In genomic region chr4:46390353-46391058, GRCh38 we compare ENCODE assay signal across 13 cellular contexts. TPM values are rescaled to one million over a fixed set of nuclear protein-coding genes. Genes with fewer than 3 reads are reported as not detected.
A peak's percentile ranks its signal among the peaks of the same experiment; 100 is the strongest.
DNase-seq lines count a peak whose midpoint lies in the region; ATAC-seq, FAIRE-seq and TF ChIP-seq lines count a peak whose summit lies in the region.
"Had no signal": no experiment of that assay in that cellular context is flagged by ENCODE, and none has a peak within 500 bp of the region (broad histone marks: within the 10 kb centered on the region; RNA-seq: fewer than 3 reads in every experiment).

No MANE protein-coding gene starts in this region.

- H4K20me1 ChIP-seq in astrocyte (ENCODE audit: insufficient read depth, low read length) = no peaks in the 10 kb centered on the region
- H4K20me1 ChIP-seq in MM.1S (ENCODE audit: insufficient read depth, low read length) = no peaks in the 10 kb centered on the region

- 1 to 3% (median 2%) methylated on average over 21 to 27 of the region's 27 CpGs for WGBS in psoas muscle, 3 donors

- no peak for ATAC-seq in psoas muscle
- ATAC-seq: GM12878 had no signal

- H3K4me2 ChIP-seq in astrocyte (ENCODE audit: low read length) = peak overlapping the region; percentile 73
- H3K4me2 ChIP-seq in MM.1S (ENCODE audit: low read depth, low read length) = no peak overlapping the region

- H3K27ac Mint-ChIP-seq in astrocyte (ENCODE audit: unreplicated experiment) = no peak overlapping the region
- H3K27ac Mint-ChIP-seq: activated T-helper 2 cell treated with anti-CD3 and anti-CD28 coated beads, Interferon-gamma antibody, Interleukin-2, Interleukin-4, amounts not matched to agents 10 μg/mL and 5 μg/mL and 100 μg/mL, durations not matched to agents 14 hours and 24 hours and 36 hours; CD4-positive, CD25-positive, alpha-beta regulatory T cell had no signal

- H3K9me2 ChIP-seq in MM.1S (replicated peaks; ENCODE audit: insufficient read depth, low read length) = no peaks in the 10 kb centered on the region

- H3K4me3 ChIP-seq in astrocyte (ENCODE audit: insufficient read depth, low read depth, low read length) = peak overlapping the region; percentile 21
- peak overlapping the region; percentile 42 for H3K4me3 ChIP-seq in psoas muscle
- H3K4me3 ChIP-seq in MM.1S (ENCODE audit: low read length) = no peak overlapping the region
- H3K4me3 ChIP-seq: GM12878 had no signal

- no peak overlapping the region for H3K4me3 Mint-ChIP-seq in astrocyte (ENCODE audit: unreplicated experiment)
- H3K4me3 Mint-ChIP-seq: CD4-positive, CD25-positive, alpha-beta regulatory T cell had no signal

- peaks cover 8% of the 10 kb centered on the region for H3K9me3 Mint-ChIP-seq in astrocyte (ENCODE audit: unreplicated experiment)
- H3K9me3 Mint-ChIP-seq: activated T-helper 2 cell treated with anti-CD3 and anti-CD28 coated beads, Interferon-gamma antibody, Interleukin-2, Interleukin-4, amounts not matched to agents 10 μg/mL and 5 μg/mL and 100 μg/mL, durations not matched to agents 14 hours and 24 hours and 36 hours had no signal

- no peaks in the 10 kb centered on the region for H3F3A ChIP-seq in MM.1S (ENCODE audit: insufficient read depth, low read length)

- H3K9me3 ChIP-seq in astrocyte (ENCODE audit: insufficient read depth, low read depth, low read length) (no peaks in the 10 kb centered on the region), psoas muscle (no peaks in the 10 kb centered on the region), MM.1S (replicated peaks; ENCODE audit: insufficient read depth, low read length) (no peaks in the 10 kb centered on the region)

- no peaks in the 10 kb centered on the region for H3K27me3 Mint-ChIP-seq in astrocyte (ENCODE audit: low read depth, unreplicated experiment)

- H3K36me3 Mint-ChIP-seq in astrocyte (ENCODE audit: low read depth, unreplicated experiment) = no peaks in the 10 kb centered on the region
- H3K36me3 Mint-ChIP-seq: CD4-positive, CD25-positive, alpha-beta regulatory T cell had no signal

- H3K79me2 ChIP-seq in astrocyte (ENCODE audit: insufficient read depth, low read length) (no peaks in the 10 kb centered on the region), MM.1S (ENCODE audit: low read length) (no peaks in the 10 kb centered on the region)

- no peak for TF ChIP-seq CTCF in GM13976 (IDR thresholded peaks at IDR 0.05; ENCODE audit: borderline replicate concordance, control extremely low read depth, extremely low read depth, insufficient read depth, missing control alignments)
- TF ChIP-seq CTCF in astrocyte (IDR thresholded peaks at IDR 0.05; ENCODE audit: insufficient read depth, low read depth, low read length) = no peak
- no peak for TF ChIP-seq CTCF in psoas muscle (IDR thresholded peaks at IDR 0.05)
- no peak for TF ChIP-seq CTCF in MM.1S (IDR thresholded peaks at IDR 0.05; ENCODE audit: low read length)

- no peaks in the 10 kb centered on the region for H3K36me3 ChIP-seq in astrocyte (ENCODE audit: insufficient read depth, low read length)
- H3K36me3 ChIP-seq in psoas muscle (ENCODE audit: insufficient read depth in 1 of 2, low read depth in 1 of 2) = no peaks in the 10 kb centered on the region
- no peaks in the 10 kb centered on the region for H3K36me3 ChIP-seq in MM.1S (replicated peaks; ENCODE audit: insufficient read depth, low read length)

- H3K9ac ChIP-seq in astrocyte (ENCODE audit: low read length) = no peak overlapping the region
- no peak overlapping the region for H3K9ac ChIP-seq in MM.1S (ENCODE audit: low read length)

- no peaks in the 10 kb centered on the region for H3K4me1 Mint-ChIP-seq in astrocyte (ENCODE audit: low read depth, unreplicated experiment)

- FAIRE-seq in astrocyte (lab: Jason Lieb, UNC) = no peak
- FAIRE-seq: GM12878 had no signal

- H3K27ac ChIP-seq in astrocyte (ENCODE audit: low read depth, low read length) (no peak overlapping the region), psoas muscle (no peak overlapping the region), MM.1S (ENCODE audit: low read length) (no peak overlapping the region)

- DNase-seq in GM13976 (ENCODE audit: low spot score) = peak; percentile 18
- DNase-seq in astrocyte (ENCODE audit: low read depth) = no peak
- peak; percentile 4 for DNase-seq in hepatic stellate cell (ENCODE audit: low spot score)
- no peak for DNase-seq in psoas muscle
- no peak for DNase-seq in NCI-H446 (lab: John Stamatoyannopoulos, UW)
- no peak for DNase-seq in NCI-H2227 (lab: John Stamatoyannopoulos, UW; ENCODE audit: unreplicated experiment)
- DNase-seq in RKO (ENCODE audit: low spot score) = no peak
- no peak for DNase-seq in MM.1S
- DNase-seq: CD4-positive, CD25-positive, alpha-beta regulatory T cell; NCI-H1105; OCI-M1 had no signal

- in situ Hi-C loops in GM13976 (cut with MboI; ENCODE audit: low sequenced_read_pairs, unreplicated experiment) = no loop called here

- intact Hi-C loops in psoas muscle (cut with DNase I) = no loop called here

- peaks cover 37% of the 10 kb centered on the region for H3K27me3 ChIP-seq in astrocyte (ENCODE audit: insufficient read depth, low read length)
- H3K27me3 ChIP-seq in psoas muscle (ENCODE audit: insufficient read depth in 3 of 3, low read length in 2 of 3) = peaks cover 0 to 42% (median 14%) of the 10 kb centered on the region in 3 donors
- H3K27me3 ChIP-seq in MM.1S (replicated peaks; ENCODE audit: insufficient read depth, low read length) = no peaks in the 10 kb centered on the region

- peak overlapping the region; percentile 42 for H2AFZ ChIP-seq in astrocyte (ENCODE audit: low read depth, low read length)
- no peak overlapping the region for H2AFZ ChIP-seq in MM.1S (ENCODE audit: low read length)

- H3K4me1 ChIP-seq in astrocyte (ENCODE audit: insufficient read depth, low read length) (no peaks in the 10 kb centered on the region), psoas muscle (no peaks in the 10 kb centered on the region), MM.1S (ENCODE audit: low read length) (peaks cover 9% of the 10 kb centered on the region; the same call in 1 of the 2 replicates)

RNA-seq across cellular contexts. Expression of gene GABRA2, which starts 0.6 kb away (rescaled TPM):
- total RNA-seq in astrocyte (0.17 TPM in 1 of 2 replicates, not detected in the other), psoas muscle (not detected)
- under 1 TPM; 0.01 TPM for polyA plus RNA-seq in psoas muscle
- total RNA-seq: activated T-helper 2 cell treated with anti-CD3 and anti-CD28 coated beads, Interferon-gamma antibody, Interleukin-2, Interleukin-4, amounts not matched to agents 10 μg/mL and 5 μg/mL and 100 μg/mL, durations not matched to agents 14 hours and 24 hours and 36 hours; CD4-positive, CD25-positive, alpha-beta regulatory T cell; GM12878 had no signal
- polyA plus RNA-seq: CD4-positive, CD25-positive, alpha-beta regulatory T cell; GM12878 had no signal

Comparison
In these comparisons a context has a peak if more than half of its experiments do, and no peak if none do; other contexts are left out.
1. DNase-seq: peak in GM13976 (single experiment) and hepatic stellate cell (single experiment); none in astrocyte (single experiment), psoas muscle (0 of 2), NCI-H446 (0 of 2), NCI-H2227 (single experiment), RKO (single experiment) and MM.1S (single experiment).